ENCODE assay signal across 8 cellular contexts in the genomic region with DNA sequence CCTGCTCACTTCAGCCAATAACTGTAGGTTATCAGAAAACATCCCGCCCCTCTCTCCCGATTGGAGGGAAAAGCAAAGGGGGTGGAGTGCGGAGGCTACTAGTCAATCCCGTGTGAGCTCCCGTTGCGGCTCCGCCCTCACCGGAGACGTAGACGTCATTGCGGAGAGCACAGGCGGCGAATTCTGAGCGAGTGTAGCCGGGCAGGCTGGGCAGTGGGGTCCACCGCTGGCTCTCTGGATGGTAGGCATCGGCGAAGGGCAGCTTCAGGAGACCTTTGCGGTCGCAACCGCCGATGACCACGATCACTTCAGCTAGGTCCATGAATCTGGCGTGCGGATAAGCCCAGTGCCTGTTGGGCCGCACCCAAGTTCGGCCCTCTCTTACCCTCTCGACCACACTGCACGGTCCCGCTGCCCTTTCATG. TPM values are rescaled to one million over a fixed set of nuclear protein-coding genes. Genes with fewer than 3 reads are reported as not detected.
DNase-seq lines count a peak whose midpoint lies in the region; ATAC-seq and TF ChIP-seq lines count a peak whose summit lies in the region.

No MANE protein-coding gene starts in this region.

- H3K27me3 ChIP-seq in CD4-positive, CD25-positive, alpha-beta regulatory T cell (ENCODE audit: control insufficient read depth, insufficient read depth, low read length): peaks cover 12% of the 10 kb centered on the region
- peaks cover 48% of the 10 kb centered on the region for H3K27me3 ChIP-seq in cardiac muscle cell

- peaks cover 0 to 7% of the 10 kb centered on the region in 2 experiments for H3K9me3 ChIP-seq in CD4-positive, CD25-positive, alpha-beta regulatory T cell (ENCODE audit: control insufficient read depth in 2 of 2, low read length in 2 of 2)
- H3K9me3 ChIP-seq in SK-N-MC (ENCODE audit: low read depth, low read length) (no peaks in the 10 kb centered on the region), cardiac muscle cell (ENCODE audit: low read depth) (no peaks in the 10 kb centered on the region)

- no peak overlapping the region for H3K27ac ChIP-seq in CD4-positive, CD25-positive, alpha-beta regulatory T cell (ENCODE audit: insufficient read depth, low read length, poor library complexity, severe bottlenecking)
- H3K27ac ChIP-seq in SK-N-MC (no peak overlapping the region), cardiac muscle cell (no peak overlapping the region)

- H3K4me3 ChIP-seq in CD4-positive, CD25-positive, alpha-beta regulatory T cell (ENCODE audit: low read depth, low read length): no peak overlapping the region
- peak overlapping the region; percentile 73 for H3K4me3 ChIP-seq in SK-N-MC
- H3K4me3 ChIP-seq in cardiac muscle cell: no peak overlapping the region

- peak overlapping the region in 1 of 3 donors; percentile 74 for H3K27ac Mint-ChIP-seq in CD4-positive, CD25-positive, alpha-beta regulatory T cell
- H3K27ac Mint-ChIP-seq in activated naive CD8-positive, alpha-beta T cell treated with anti-CD3 and anti-CD28 coated beads, Interleukin-2, amount 50 U/mL, for 24 hours: no peak overlapping the region

- no peaks in the 10 kb centered on the region for H3K36me3 ChIP-seq in CD4-positive, CD25-positive, alpha-beta regulatory T cell (ENCODE audit: control insufficient read depth, insufficient read depth, low read length)
- no peaks in the 10 kb centered on the region; the same call in 1 of the 2 replicates for H3K36me3 ChIP-seq in SK-N-MC (ENCODE audit: insufficient read depth, low read length)
- H3K36me3 ChIP-seq in cardiac muscle cell: no peaks in the 10 kb centered on the region

- ATAC-seq in CD4-positive, CD25-positive, alpha-beta regulatory T cell (ENCODE audit: low read depth in 2 of 2): peak; percentile 44 to 68
- ATAC-seq in HG02571 (IDR thresholded peaks at IDR 0.05; ENCODE audit: unreplicated experiment) (peak; percentile 85), HG03571 (IDR thresholded peaks at IDR 0.05; ENCODE audit: unreplicated experiment) (no peak)
- peak; percentile 50 for ATAC-seq in activated naive CD8-positive, alpha-beta T cell treated with anti-CD3 and anti-CD28 coated beads, Interleukin-2, amount 50 U/mL, for 24 hours

- H3K9ac ChIP-seq in SK-N-MC (ENCODE audit: insufficient read length): peak overlapping the region; percentile 34

- H3K4me1 Mint-ChIP-seq in CD4-positive, CD25-positive, alpha-beta regulatory T cell: peaks cover 0 to 29% (median 18%) of the 10 kb centered on the region in 4 donors
- peaks cover 16% of the 10 kb centered on the region for H3K4me1 Mint-ChIP-seq in activated naive CD8-positive, alpha-beta T cell treated with anti-CD3 and anti-CD28 coated beads, Interleukin-2, amount 50 U/mL, for 24 hours

- H3K9me3 Mint-ChIP-seq in CD4-positive, CD25-positive, alpha-beta regulatory T cell: peaks cover 0 to 4% (median 2%) of the 10 kb centered on the region in 7 donors
- peaks cover 7% of the 10 kb centered on the region for H3K9me3 Mint-ChIP-seq in activated naive CD8-positive, alpha-beta T cell treated with anti-CD3 and anti-CD28 coated beads, Interleukin-2, amount 50 U/mL, for 24 hours

- peaks cover 45% of the 10 kb centered on the region for H3K27me3 Mint-ChIP-seq in CD4-positive, CD25-positive, alpha-beta regulatory T cell
- H3K27me3 Mint-ChIP-seq in activated naive CD8-positive, alpha-beta T cell treated with anti-CD3 and anti-CD28 coated beads, Interleukin-2, amount 50 U/mL, for 24 hours: peaks cover 47% of the 10 kb centered on the region

- TF ChIP-seq CTCF in cardiac muscle cell (IDR thresholded peaks at IDR 0.05; ENCODE audit: low read depth, low read length): no peak

- peaks cover 12% of the 10 kb centered on the region for H3K4me1 ChIP-seq in CD4-positive, CD25-positive, alpha-beta regulatory T cell (ENCODE audit: control insufficient read depth, insufficient read depth, low read length, poor library complexity, severe bottlenecking)
- H3K4me1 ChIP-seq in cardiac muscle cell (ENCODE audit: low read depth): peaks cover 17% of the 10 kb centered on the region

- peak; percentile 44 to 69 (median 46) for DNase-seq in CD4-positive, CD25-positive, alpha-beta regulatory T cell
- DNase-seq in SK-N-MC (ENCODE audit: low read depth, low spot score): peak; percentile 48
- peak; percentile 62 for DNase-seq in activated naive CD8-positive, alpha-beta T cell treated with anti-CD3 and anti-CD28 coated beads, Interleukin-2, amount 50 U/mL, for 24 hours
- peak; percentile 44 to 94 for DNase-seq in cardiac muscle cell (ENCODE audit: low read depth in 1 of 2, low spot score in 1 of 2)
- peak; percentile 92 for DNase-seq in renal cortical epithelial cell (ENCODE audit: low read depth)
- DNase-seq in LoVo (ENCODE audit: low spot score): no peak

- peak overlapping the region in 3 of 4 donors; percentile 21 to 85 (median 63) for H3K4me3 Mint-ChIP-seq in CD4-positive, CD25-positive, alpha-beta regulatory T cell
- H3K4me3 Mint-ChIP-seq in activated naive CD8-positive, alpha-beta T cell treated with anti-CD3 and anti-CD28 coated beads, Interleukin-2, amount 50 U/mL, for 24 hours: peak overlapping the region; percentile 50

- H3K36me3 Mint-ChIP-seq in CD4-positive, CD25-positive, alpha-beta regulatory T cell: no peaks in the 10 kb centered on the region
- peaks cover 4% of the 10 kb centered on the region for H3K36me3 Mint-ChIP-seq in activated naive CD8-positive, alpha-beta T cell treated with anti-CD3 and anti-CD28 coated beads, Interleukin-2, amount 50 U/mL, for 24 hours (ENCODE audit: low read depth)

RNA-seq across cellular contexts. Expression of a gene that starts 4.7 kb away (rescaled TPM):
- total RNA-seq in CD4-positive, CD25-positive, alpha-beta regulatory T cell: 0.47 TPM
- under 1 TPM in 3 of 4 donors, not detected in 1; 0.31 to 0.78 (median 0.49) TPM for polyA plus RNA-seq in CD4-positive, CD25-positive, alpha-beta regulatory T cell
- total RNA-seq in cardiac muscle cell (2.2 and 2.7 TPM in 2 replicates), renal cortical epithelial cell (0.70 and 3.1 TPM in 2 replicates)
- polyA plus RNA-seq in cardiac muscle cell: 2.6 and 3.4 TPM in 2 replicates

RNA-seq across cellular contexts. Expression of a gene that starts 29.0 kb away (rescaled TPM):
- total RNA-seq in CD4-positive, CD25-positive, alpha-beta regulatory T cell: 3,495 TPM
- polyA plus RNA-seq in CD4-positive, CD25-positive, alpha-beta regulatory T cell: 1,000 to 10,000 TPM; 3,908 to 6,708 (median 5,568) TPM
- total RNA-seq in cardiac muscle cell: 781 and 951 TPM in 2 replicates
- polyA plus RNA-seq in cardiac muscle cell: 974 and 1,206 TPM in 2 replicates
- total RNA-seq in renal cortical epithelial cell: 1,041 and 1,094 TPM in 2 replicates
